In genomic region chr16:57735755-57736418, GRCh38 we compare ENCODE assay signal across 8 cellular contexts. TPM values are rescaled to one million over a fixed set of nuclear protein-coding genes. Genes with fewer than 3 reads are reported as not detected.
A peak's percentile ranks its signal among the peaks of the same experiment; 100 is the strongest.
DNase-seq lines count a peak whose midpoint lies in the region; ATAC-seq and TF ChIP-seq lines count a peak whose summit lies in the region.

TSS of gene KATNB1 (plus strand) at chr16:57735770. CDS start at chr16:57737244, 1,474 bp downstream.

- in situ Hi-C loops in mammary epithelial cell (cut with MboI; ENCODE audit: low sequenced_read_pairs in 2 of 2): no loop called here

- H3K4me3 ChIP-seq in LNCaP clone FGC (ENCODE audit: low read depth, low read length): peak within 1 kb of the TSS; percentile 96
- H3K4me3 ChIP-seq in mammary epithelial cell (replicated peaks in 1 of 3; ENCODE audit: insufficient read depth in 1 of 3, low read depth in 2 of 3, low read length in 3 of 3): peak within 1 kb of the TSS; percentile 84 to 100 (median 96)
- peak within 1 kb of the TSS; percentile 80 to 98 (median 87) for H3K4me3 ChIP-seq in right lobe of liver
- H3K4me3 ChIP-seq in tibial artery: peak within 1 kb of the TSS; percentile 78 to 84

- no peak for TF ChIP-seq POLR2A in right lobe of liver (IDR thresholded peaks at IDR 0.05)

- ATAC-seq in right lobe of liver: peak in 3 of 4 donors; percentile 15 to 38 (median 20)

- H3K4me1 ChIP-seq in mammary epithelial cell (ENCODE audit: insufficient read depth, low read length) (peaks cover 13% of the 10 kb centered on the region), right lobe of liver (peaks cover 0 to 19% (median 5%) of the 10 kb centered on the region in 4 donors), tibial artery (peaks cover 0 to 45% (median 23%) of the 10 kb centered on the region in 4 donors)

- H3K79me2 ChIP-seq in mammary epithelial cell (ENCODE audit: insufficient read depth, low read length): peaks cover 7% of the 10 kb centered on the region

- peak within 1 kb of the TSS; percentile 94 for H3K9ac ChIP-seq in mammary epithelial cell (ENCODE audit: insufficient read depth, low read length)

- no peaks in the 10 kb centered on the region for H3K9me3 ChIP-seq in mammary epithelial cell (replicated peaks; ENCODE audit: insufficient read depth, low read length)
- H3K9me3 ChIP-seq in right lobe of liver: no peaks in the 10 kb centered on the region
- no peaks in the 10 kb centered on the region for H3K9me3 ChIP-seq in tibial artery

- H3K27ac ChIP-seq in mammary epithelial cell (ENCODE audit: insufficient read depth, low read depth, low read length) (peak within 1 kb of the TSS; percentile 89), right lobe of liver (peak within 1 kb of the TSS; percentile 82 to 86 (median 83)), tibial artery (peak within 1 kb of the TSS; percentile 86 to 93)

- peaks cover 2% of the 10 kb centered on the region for H3K36me3 ChIP-seq in mammary epithelial cell (ENCODE audit: insufficient read depth, low read length)
- no peaks in the 10 kb centered on the region for H3K36me3 ChIP-seq in right lobe of liver
- H3K36me3 ChIP-seq in tibial artery: peaks cover 0 to 4% (median 0%) of the 10 kb centered on the region in 3 donors

- intact Hi-C loops in mammary epithelial cell (cut with micrococcal nuclease) (loop anchor here (1.0 to 5.0 kb wide), 2 partner anchors 144 to 157 kb away; no protein-coding TSS in a partner anchor), right lobe of liver (cut with DNase I) (no loop called here), tibial artery (cut with DNase I; ENCODE audit: low total_unique reads) (loop anchor here (5.0 to 10.0 kb wide), 2 partner anchors 66 to 389 kb away; partner anchors contain the start of genes CFAP20 and KIFC3)

- CTCF ChIA-PET in mammary epithelial cell (lab: Charles Lee; ENCODE audit: low non-redundant PET): interaction anchor here (0.6 to 1.2 kb wide), 5 partner anchors 13 to 264 kb away, joined by 3 to 4 read pairs (median 3); no protein-coding TSS in a partner anchor

- H3K27me3 ChIP-seq in mammary epithelial cell (ENCODE audit: insufficient read depth, low read length) (no peaks in the 10 kb centered on the region), right lobe of liver (no peaks in the 10 kb centered on the region), tibial artery (no peaks in the 10 kb centered on the region)

- 2% methylated on average over 11 of the region's 35 CpGs for WGBS in mammary epithelial cell (ENCODE audit: low coverage, missing lambda C conversion rate)
- WGBS in right lobe of liver (ENCODE audit: insufficient coverage, low coverage, low lambda C conversion rate, missing lambda C conversion rate): 1% methylated on average over 28 of the region's 35 CpGs

- dilution Hi-C loops in mammary epithelial cell (cut with HindIII; ENCODE audit: low sequenced_read_pairs): no loop called here

- TF ChIP-seq CTCF in LNCaP clone FGC (IDR thresholded peaks at IDR 0.05; ENCODE audit: control insufficient read depth, extremely low read depth, insufficient read depth) (no peak), mammary epithelial cell (conservative IDR thresholded peaks at IDR 0.05 in 1 of 2, IDR thresholded peaks at IDR 0.05 in 1 of 2; ENCODE audit: extremely low read depth in 1 of 2, insufficient read depth in 1 of 2, low read depth in 1 of 2, low read length in 2 of 2) (no peak), right lobe of liver (IDR thresholded peaks at IDR 0.05) (no peak), tibial artery (IDR thresholded peaks at IDR 0.05) (no peak)

- no peaks in the 10 kb centered on the region for H4K20me1 ChIP-seq in mammary epithelial cell (ENCODE audit: insufficient read depth, low read length)

- H3K4me2 ChIP-seq in mammary epithelial cell (ENCODE audit: insufficient read depth, low read depth, low read length): peak within 1 kb of the TSS; percentile 99

- H2AFZ ChIP-seq in mammary epithelial cell (ENCODE audit: low read depth, low read length): peak within 1 kb of the TSS; percentile 99

- BruUV-seq in mammary epithelial cell (replicated peaks; lab: Mats Ljungman, UMichigan): no TSS peak

- peak; percentile 67 for DNase-seq in DMS 273 (lab: John Stamatoyannopoulos, UW; ENCODE audit: unreplicated experiment)
- DNase-seq in DMS 273 treated with DMSO at 0.1 percent for 48 hours (lab: John Stamatoyannopoulos, UW): no peak
- DNase-seq in LNCaP clone FGC (ENCODE audit: low read depth): no peak
- no peak for DNase-seq in mammary epithelial cell
- DNase-seq in right lobe of liver: no peak
- DNase-seq in tibial artery: no peak
- DNase-seq in kidney tubule cell (ENCODE audit: low spot score): no peak
- no peak for DNase-seq in AG08396 (ENCODE audit: low spot score)

RNA-seq across cellular contexts. Expression of gene KATNB1, which starts in this region (rescaled TPM):
- total RNA-seq in mammary epithelial cell (10 to 100 TPM; 20.4 to 24.0 TPM), right lobe of liver (10 to 100 TPM in 2 of 6 experiments, 1 to 10 TPM in 4; 5.6 to 17.5 (median 8.5) TPM)
- polyA plus RNA-seq in mammary epithelial cell: 25.6 TPM
- polyA minus RNA-seq in mammary epithelial cell: 48.0 TPM

Comparison
In these comparisons a context has a peak if more than half of its experiments do, and no peak if none do; other contexts are left out.
1. intact Hi-C loops: an anchor here in mammary epithelial cell (1.0 to 5.0 kb wide) and tibial artery (5.0 to 10.0 kb wide); none called in right lobe of liver.